Comparison of ENCODE assay signal across 17 cellular contexts in the genomic region with DNA sequence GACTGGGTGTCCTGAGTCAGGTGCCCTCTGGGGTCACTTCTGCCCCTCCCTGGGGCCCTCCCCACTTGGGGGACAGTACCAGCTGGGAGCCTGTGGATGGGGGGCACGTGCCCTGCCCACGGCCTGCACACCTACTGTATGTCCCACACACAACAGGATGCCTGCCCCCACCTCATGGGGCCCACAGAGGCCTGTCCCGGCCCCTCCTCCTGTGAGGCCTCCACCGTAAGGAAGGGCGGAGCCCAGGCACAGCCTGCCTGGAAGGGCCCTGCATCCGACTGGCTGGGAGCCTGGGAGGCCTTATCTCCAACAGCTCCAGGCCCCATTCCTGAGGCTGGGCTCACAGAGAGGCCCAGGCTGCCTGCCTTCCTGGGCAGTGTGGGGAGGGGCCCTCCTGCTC. TPM values are rescaled to one million over a fixed set of nuclear protein-coding genes. Genes with fewer than 3 reads are reported as not detected.
A peak's percentile ranks its signal among the peaks of the same experiment; 100 is the strongest.
DNase-seq lines count a peak whose midpoint lies in the region; ATAC-seq, FAIRE-seq and TF ChIP-seq lines count a peak whose summit lies in the region.
"Had no signal": no experiment of that assay in that cellular context is flagged by ENCODE, and none has a peak within 500 bp of the region (broad histone marks: within the 10 kb centered on the region; RNA-seq: fewer than 3 reads in every experiment).

No MANE protein-coding gene starts in this region.

- FAIRE-seq in HepG2 (lab: Jason Lieb, UNC), result no peak
- FAIRE-seq: frontal cortex had no signal

- H4K20me1 ChIP-seq in HepG2 (ENCODE audit: insufficient read depth, low read length), result 0 out of 2 replicates have a peak, but pooled peaks cover 6% of the 10 kb centered on the region

- no peak overlapping the region for H3K4me3 Mint-ChIP-seq in osteocyte (ENCODE audit: unreplicated experiment)
- H3K4me3 Mint-ChIP-seq: memory B cell had no signal

- DNase-seq in AG09309 (ENCODE audit: low read depth), result peak; percentile 8
- peak; percentile 67 for DNase-seq in HT-29 (ENCODE audit: low spot score)
- peak; percentile 34 for DNase-seq in cerebellar cortex (ENCODE audit: low spot score)
- peak; percentile 16 for DNase-seq in HepG2 (ENCODE audit: low spot score)
- no peak for DNase-seq in osteocyte (ENCODE audit: extremely low spot score, unreplicated experiment)
- DNase-seq in GF-D8 (lab: John Stamatoyannopoulos, UW), result no peak
- DNase-seq in kidney tubule cell (ENCODE audit: low spot score), result no peak
- no peak for DNase-seq in activated naive CD4-positive, alpha-beta T cell (lab: John Stamatoyannopoulos, UW)
- DNase-seq: activated CD4-positive, CD25-positive, alpha-beta regulatory T cell treated with anti-CD3 and anti-CD28 coated beads, Interleukin-2, amount 50 U/mL, for 72 hours; colonic mucosa; NCI-H446 treated with DMSO at 0.1 percent for 48 hours; thyroid gland had no signal

- no TSS peak for BruUV-seq in HepG2 (replicated peaks; lab: Mats Ljungman, UMichigan)

- H3K4me3 ChIP-seq in AG09309 (ENCODE audit: control insufficient read depth, low read depth, low read length) (no peak overlapping the region), HepG2 (replicated peaks in 1 of 3; ENCODE audit: insufficient read depth in 1 of 3, low read depth in 2 of 3, low read length in 3 of 3) (no peak overlapping the region)
- H3K4me3 ChIP-seq: BLaER1 treated with 17β-estradiol and CSF1 and Interleukin-3, amounts not matched to agents 10 nM and 100 nM; colonic mucosa; prostate gland; thyroid gland had no signal

- H2AFZ ChIP-seq in HepG2 (ENCODE audit: low read length), result no peak overlapping the region

- H3K79me2 ChIP-seq in HepG2 (ENCODE audit: insufficient read depth, low read length), result no peaks in the 10 kb centered on the region

- TF ChIP-seq CTCF in AG09309 (IDR thresholded peaks at IDR 0.05; ENCODE audit: control insufficient read depth, insufficient read depth, low read depth, low read length, missing control alignments), result no peak
- TF ChIP-seq CTCF in HepG2 (CRISPR knock-in tag; IDR thresholded peaks at IDR 0.05), result no peak
- no peak for TF ChIP-seq CTCF in osteocyte (IDR thresholded peaks at IDR 0.05)

- TF ChIP-seq EP300 in HepG2 (IDR thresholded peaks at IDR 0.05; ENCODE audit: low read depth in 2 of 2, low read length in 2 of 2) (no peak), HepG2 (CRISPR knock-in tag; IDR thresholded peaks at IDR 0.05; ENCODE audit: borderline replicate concordance) (no peak)

- H3K4me1 ChIP-seq in HepG2 (ENCODE audit: insufficient read depth, low read length), result no peaks in the 10 kb centered on the region
- H3K4me1 ChIP-seq: colonic mucosa, prostate gland had no signal

- H3K4me1 Mint-ChIP-seq in osteocyte (ENCODE audit: unreplicated experiment), result no peaks in the 10 kb centered on the region
- H3K4me1 Mint-ChIP-seq: memory B cell had no signal

- H3K27me3 Mint-ChIP-seq in osteocyte (ENCODE audit: unreplicated experiment), result no peaks in the 10 kb centered on the region

- intact Hi-C loops in HepG2 (cut with micrococcal nuclease; ENCODE audit: unreplicated experiment), result no loop called here

- TF ChIP-seq RAD21 in HepG2 (CRISPR knock-in tag; IDR thresholded peaks at IDR 0.05), result no peak

- peaks cover 2 to 12% of the 10 kb centered on the region in 2 experiments; a peak in 3 of 5 replicates for H3K27me3 ChIP-seq in HepG2 (ENCODE audit: control insufficient read depth in 1 of 2, insufficient read depth in 2 of 2, low read length in 2 of 2)
- H3K27me3 ChIP-seq: colonic mucosa, thyroid gland had no signal

- H3K36me3 Mint-ChIP-seq in osteocyte (ENCODE audit: unreplicated experiment), result no peaks in the 10 kb centered on the region
- H3K36me3 Mint-ChIP-seq: memory B cell had no signal

- CTCF ChIA-PET in HepG2 (lab: Yijun Ruan, JAX; ENCODE audit: low intra/inter-chr PET ratio, low total read pairs), result no interaction called here

- no peak overlapping the region for H3K27ac ChIP-seq in HepG2 (ENCODE audit: extremely low read length, insufficient read depth, low read length)
- H3K27ac ChIP-seq: BLaER1 treated with 17β-estradiol and CSF1 and Interleukin-3, amounts not matched to agents 10 nM and 100 nM; colonic mucosa; prostate gland; thyroid gland had no signal

- no peaks in the 10 kb centered on the region for H3K36me3 ChIP-seq in HepG2 (replicated peaks in 1 of 2; ENCODE audit: control insufficient read depth in 1 of 2, insufficient read depth in 2 of 2, low read length in 2 of 2)
- H3K36me3 ChIP-seq: BLaER1 treated with 17β-estradiol and CSF1 and Interleukin-3, amounts not matched to agents 10 nM and 100 nM; colonic mucosa; prostate gland; thyroid gland had no signal

- H3K4me2 ChIP-seq in HepG2 (ENCODE audit: low read depth, low read length), result no peak overlapping the region

- no peaks in the 10 kb centered on the region for H3K9me3 ChIP-seq in HepG2 (ENCODE audit: low read length)
- H3K9me3 ChIP-seq: BLaER1 treated with 17β-estradiol and CSF1 and Interleukin-3, amounts not matched to agents 10 nM and 100 nM; colonic mucosa; prostate gland; thyroid gland had no signal

- no CpG with 5 or more reads among the region's 6 CpGs for WGBS in HepG2 (ENCODE audit: low lambda C conversion rate)

- POLR2A ChIA-PET in HepG2 (lab: Yijun Ruan, JAX), result no interaction called here

- H3K9me3 Mint-ChIP-seq in osteocyte (ENCODE audit: unreplicated experiment), result no peaks in the 10 kb centered on the region
- H3K9me3 Mint-ChIP-seq: activated T-helper 2 cell treated with anti-CD3 and anti-CD28 coated beads, Interferon-gamma antibody, Interleukin-2, Interleukin-4, amounts not matched to agents 10 μg/mL and 5 μg/mL and 100 μg/mL, durations not matched to agents 14 hours and 24 hours and 36 hours; memory B cell had no signal

- no peak overlapping the region for H3K27ac Mint-ChIP-seq in osteocyte (ENCODE audit: unreplicated experiment)
- H3K27ac Mint-ChIP-seq: activated T-helper 2 cell treated with anti-CD3 and anti-CD28 coated beads, Interferon-gamma antibody, Interleukin-2, Interleukin-4, amounts not matched to agents 10 μg/mL and 5 μg/mL and 100 μg/mL, durations not matched to agents 14 hours and 24 hours and 36 hours; memory B cell had no signal

- no peak overlapping the region for H3K9ac ChIP-seq in HepG2 (ENCODE audit: insufficient read depth, low read depth, low read length)

- in situ Hi-C loops in HepG2 (cut with HindIII; ENCODE audit: extremely low pct_ligation_motif_present, low pct_unique_long_range_greater_than_20kb), result no loop called here

- TF ChIP-seq POLR2A in HepG2 (IDR thresholded peaks at IDR 0.05; ENCODE audit: insufficient read depth in 1 of 2, low read depth in 2 of 2, low read length in 2 of 2), result no peak

- peak; percentile 51 for ATAC-seq in HepG2

RNA-seq across cellular contexts. Expression of a gene that starts 47.8 kb away (rescaled TPM):
- total RNA-seq in HT-29 (2014; rRNA removed; shearing (Covaris generic)), result 0.52 and 0.76 TPM in 2 replicates
- total RNA-seq in HepG2 (2016; rRNA removed; fragmentation: Illumina TruSeq; extraction: Trizol), result 0.84 and 1.1 TPM in 2 replicates
- total RNA-seq in HepG2 (2016; cell fraction: cytosol; rRNA removed; fragmentation: Illumina TruSeq; extraction: Trizol; ENCODE audit: low read depth), result 0.35 and 0.40 TPM in 2 replicates
- total RNA-seq in HepG2 (2016; cell fraction: insoluble cytoplasmic fraction; rRNA removed; fragmentation: Illumina TruSeq; extraction: Trizol), result 0.19 and 0.93 TPM in 2 replicates
- 1.1 and 1.3 TPM in 2 replicates for total RNA-seq in HepG2 (2016; cell fraction: membrane; rRNA removed; fragmentation: Illumina TruSeq; extraction: Trizol)
- total RNA-seq in HepG2 (2016; cell fraction: nucleus; rRNA removed; fragmentation: Illumina TruSeq; extraction: Trizol), result 1.3 and 1.7 TPM in 2 replicates
- polyA plus RNA-seq in HepG2 (2011; rRNA removed), result 0.74 and 2.3 TPM in 2 replicates
- polyA plus RNA-seq in HepG2 (2011; cell fraction: cytosol; rRNA removed), result 0.62 and 0.65 TPM in 2 replicates
- polyA plus RNA-seq in HepG2 (2011; cell fraction: nucleus; rRNA removed), result 7.2 and 9.9 TPM in 2 replicates
- polyA plus RNA-seq in HepG2 (2012), result 0.54 and 1.4 TPM in 2 replicates
- polyA plus RNA-seq in HepG2 (2016; cell fraction: cytosol; fragmentation: Illumina TruSeq; extraction: Trizol; ENCODE audit: low read depth), result 0.18 and 0.59 TPM in 2 replicates
- polyA plus RNA-seq in HepG2 (2016; cell fraction: insoluble cytoplasmic fraction; fragmentation: Illumina TruSeq; extraction: Trizol; ENCODE audit: low read depth), result 0.59 and 0.72 TPM in 2 replicates
- 0.64 and 0.85 TPM in 2 replicates for polyA plus RNA-seq in HepG2 (2016; cell fraction: membrane; fragmentation: Illumina TruSeq; extraction: Trizol; ENCODE audit: low read depth)
- 1.8 and 3.3 TPM in 2 replicates for polyA plus RNA-seq in HepG2 (2016; cell fraction: nucleus; fragmentation: Illumina TruSeq; extraction: Trizol; ENCODE audit: insufficient read depth, low read depth)
- polyA minus RNA-seq in HepG2 (2011; rRNA and poly(A)+ RNA removed; ENCODE audit: low replicate concordance), result 0.62 and 1.2 TPM in 2 replicates
- polyA minus RNA-seq in HepG2 (2011; cell fraction: cytosol; rRNA and poly(A)+ RNA removed), result 0.88 and 1.3 TPM in 2 replicates
- polyA minus RNA-seq in HepG2 (2011; cell fraction: nucleus; rRNA and poly(A)+ RNA removed), result 0.90 and 3.0 TPM in 2 replicates
- 1.7 and 1.9 TPM in 2 replicates for total RNA-seq in osteocyte

RNA-seq across cellular contexts. Expression of a gene that starts 49.1 kb away (rescaled TPM):
- total RNA-seq in HT-29 (2014; rRNA removed; shearing (Covaris generic)), result 56.6 and 67.2 TPM in 2 replicates
- total RNA-seq in HepG2 (2016; rRNA removed; fragmentation: Illumina TruSeq; extraction: Trizol), result 21.8 and 22.3 TPM in 2 replicates
- 10.4 and 12.3 TPM in 2 replicates for total RNA-seq in HepG2 (2016; cell fraction: cytosol; rRNA removed; fragmentation: Illumina TruSeq; extraction: Trizol; ENCODE audit: low read depth)
- total RNA-seq in HepG2 (2016; cell fraction: insoluble cytoplasmic fraction; rRNA removed; fragmentation: Illumina TruSeq; extraction: Trizol), result 21.2 and 23.8 TPM in 2 replicates
- total RNA-seq in HepG2 (2016; cell fraction: membrane; rRNA removed; fragmentation: Illumina TruSeq; extraction: Trizol), result 16.9 and 20.1 TPM in 2 replicates
- 12.2 and 12.9 TPM in 2 replicates for total RNA-seq in HepG2 (2016; cell fraction: nucleus; rRNA removed; fragmentation: Illumina TruSeq; extraction: Trizol)
- 27.7 and 37.6 TPM in 2 replicates for polyA plus RNA-seq in HepG2 (2011; rRNA removed)
- polyA plus RNA-seq in HepG2 (2011; cell fraction: cytosol; rRNA removed), result 24.6 and 33.1 TPM in 2 replicates
- polyA plus RNA-seq in HepG2 (2011; cell fraction: nucleus; rRNA removed), result 72.4 and 74.8 TPM in 2 replicates
- 15.8 and 25.3 TPM in 2 replicates for polyA plus RNA-seq in HepG2 (2012)
- 8.6 and 10.0 TPM in 2 replicates for polyA plus RNA-seq in HepG2 (2016; cell fraction: cytosol; fragmentation: Illumina TruSeq; extraction: Trizol; ENCODE audit: low read depth)
- polyA plus RNA-seq in HepG2 (2016; cell fraction: insoluble cytoplasmic fraction; fragmentation: Illumina TruSeq; extraction: Trizol; ENCODE audit: low read depth), result 23.8 and 24.4 TPM in 2 replicates
- polyA plus RNA-seq in HepG2 (2016; cell fraction: membrane; fragmentation: Illumina TruSeq; extraction: Trizol; ENCODE audit: low read depth), result 15.0 and 16.7 TPM in 2 replicates
- 23.4 and 24.8 TPM in 2 replicates for polyA plus RNA-seq in HepG2 (2016; cell fraction: nucleus; fragmentation: Illumina TruSeq; extraction: Trizol; ENCODE audit: insufficient read depth, low read depth)
- 21.3 and 36.0 TPM in 2 replicates for polyA minus RNA-seq in HepG2 (2011; rRNA and poly(A)+ RNA removed; ENCODE audit: low replicate concordance)
- 7.4 and 16.7 TPM in 2 replicates for polyA minus RNA-seq in HepG2 (2011; cell fraction: cytosol; rRNA and poly(A)+ RNA removed)
- 8.7 and 9.8 TPM in 2 replicates for polyA minus RNA-seq in HepG2 (2011; cell fraction: nucleus; rRNA and poly(A)+ RNA removed)
- total RNA-seq in osteocyte, result 33.8 and 38.6 TPM in 2 replicates

Comparison
In these comparisons a context has a peak if more than half of its experiments do, and no peak if none do; other contexts are left out.
1. DNase-seq: peak in AG09309 (single experiment), HT-29 (single experiment), cerebellar cortex (single experiment) and HepG2 (single experiment); none in osteocyte (single experiment), GF-D8 (single experiment), kidney tubule cell (single experiment) and activated naive CD4-positive, alpha-beta T cell (0 of 4).